ENCODE assay signal across 8 cellular contexts in the genomic region with DNA sequence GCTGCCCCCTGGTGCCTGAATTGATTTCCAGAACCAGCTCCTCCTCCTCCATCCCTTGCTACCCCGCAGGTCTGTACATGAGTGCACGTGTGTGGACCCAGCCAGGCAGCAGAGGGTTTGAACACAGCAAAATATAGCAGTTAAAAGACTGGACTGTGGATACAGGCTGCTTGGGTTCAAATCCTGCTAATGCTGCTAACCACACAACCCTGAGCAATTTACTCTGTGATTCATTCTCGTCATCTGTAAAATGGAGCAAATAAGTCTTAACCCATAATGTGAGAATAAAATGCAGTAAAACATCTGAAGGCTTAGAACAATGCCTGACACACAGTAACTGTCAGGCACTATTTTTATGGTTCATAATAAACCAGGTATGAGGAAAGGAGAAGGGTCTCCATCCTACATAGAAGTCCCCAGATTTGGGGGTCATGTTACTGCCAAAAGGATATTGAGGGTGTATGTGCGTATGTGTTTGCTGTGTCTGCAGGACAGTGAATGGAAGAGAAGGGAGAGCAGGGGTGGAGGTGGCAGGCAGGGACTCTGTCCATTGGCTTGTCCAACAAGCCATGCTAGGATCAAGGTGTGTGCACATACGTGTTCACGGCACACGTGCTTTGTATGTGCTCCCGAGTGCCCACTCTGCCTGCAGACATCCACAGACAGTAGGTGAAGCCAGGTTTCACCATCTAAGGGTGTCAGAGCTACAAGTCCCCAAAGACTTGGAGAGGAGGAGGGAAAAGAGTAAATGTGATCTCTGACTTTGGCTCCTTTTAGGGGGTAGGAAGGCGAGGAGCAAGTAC. TPM values are rescaled to one million over a fixed set of nuclear protein-coding genes. Genes with fewer than 3 reads are reported as not detected.
DNase-seq lines count a peak whose midpoint lies in the region; ATAC-seq and TF ChIP-seq lines count a peak whose summit lies in the region.

No MANE protein-coding gene starts in this region.

- in situ Hi-C loops in SK-MEL-5 (cut with HindIII; ENCODE audit: low pct_unique_long_range_greater_than_20kb, low sequenced_read_pairs): no loop called here

- peak overlapping the region; percentile 92 for H3K4me2 ChIP-seq in DOHH2 (ENCODE audit: low read length)
- H3K4me2 ChIP-seq in smooth muscle cell: peak overlapping the region; percentile 93

- H3K9me3 ChIP-seq in DOHH2 (ENCODE audit: control insufficient read depth, insufficient read depth, low read length) (no peaks in the 10 kb centered on the region), smooth muscle cell (replicated peaks; ENCODE audit: low read depth) (no peaks in the 10 kb centered on the region)

- no peaks in the 10 kb centered on the region for H3F3A ChIP-seq in DOHH2 (ENCODE audit: control insufficient read depth, insufficient read depth)
- H3F3A ChIP-seq in smooth muscle cell (ENCODE audit: low read depth): peaks cover 16% of the 10 kb centered on the region

- H3K79me2 ChIP-seq in DOHH2 (ENCODE audit: control insufficient read depth, low read length): peaks cover 43% of the 10 kb centered on the region
- peaks cover 15% of the 10 kb centered on the region for H3K79me2 ChIP-seq in smooth muscle cell (ENCODE audit: low read depth)

- peaks cover 18% of the 10 kb centered on the region; the same call in 1 of the 2 replicates for H4K20me1 ChIP-seq in DOHH2 (ENCODE audit: control insufficient read depth, insufficient read depth, low read depth, low read length)
- H4K20me1 ChIP-seq in smooth muscle cell (ENCODE audit: low read depth): peaks cover 14% of the 10 kb centered on the region

- TF ChIP-seq CTCF in DOHH2 (IDR thresholded peaks at IDR 0.05; ENCODE audit: low read depth, low read length, poor library complexity, severe bottlenecking) (peak; percentile 92), fibroblast of villous mesenchyme (IDR thresholded peaks at IDR 0.05; ENCODE audit: insufficient read depth, low read depth, low read length) (no peak), smooth muscle cell (IDR thresholded peaks at IDR 0.05; ENCODE audit: borderline replicate concordance, insufficient read depth, poor library complexity, severe bottlenecking) (peak; percentile 85)

- H2AFZ ChIP-seq in smooth muscle cell (ENCODE audit: low read depth): no peak overlapping the region

- H3K27me3 ChIP-seq in DOHH2 (ENCODE audit: control insufficient read depth, low read length) (no peaks in the 10 kb centered on the region), smooth muscle cell (ENCODE audit: low read depth) (no peaks in the 10 kb centered on the region)

- WGBS in smooth muscle cell (ENCODE audit: low lambda C conversion rate): 73% methylated on average over 9 of the region's 9 CpGs

- H3K9ac ChIP-seq in smooth muscle cell (ENCODE audit: low read depth): no peak overlapping the region

- no peaks in the 10 kb centered on the region for H3K9me2 ChIP-seq in DOHH2 (replicated peaks; ENCODE audit: control insufficient read depth, low read length)

- H3K4me3 ChIP-seq in DOHH2 (ENCODE audit: low read length) (peak overlapping the region; percentile 83), fibroblast of villous mesenchyme (ENCODE audit: low read depth, low read length) (peak overlapping the region; percentile 93), smooth muscle cell (peak overlapping the region; percentile 65)

- DNase-seq in SK-MEL-5 (ENCODE audit: low read depth, low spot score): peak; percentile 89
- DNase-seq in fibroblast of villous mesenchyme (ENCODE audit: low read depth): no peak
- no peak for DNase-seq in smooth muscle cell (lab: John Stamatoyannopoulos, UW; ENCODE audit: unreplicated experiment)
- no peak for DNase-seq in central memory CD4-positive, alpha-beta T cell
- no peak for DNase-seq in NCI-H1417 treated with DMSO at 0.1 percent for 48 hours (lab: John Stamatoyannopoulos, UW)
- no peak for DNase-seq in NCI-H748 (lab: John Stamatoyannopoulos, UW; ENCODE audit: unreplicated experiment)

- peak; percentile 52 for ATAC-seq in GM21786 (IDR thresholded peaks at IDR 0.05; ENCODE audit: unreplicated experiment)

- H3K27ac ChIP-seq in DOHH2 (ENCODE audit: low read depth, low read length) (peak overlapping the region; percentile 90; the same call in 1 of the 2 replicates), smooth muscle cell (ENCODE audit: low read depth) (peak overlapping the region; percentile 98)

- H3K4me1 ChIP-seq in DOHH2 (ENCODE audit: control insufficient read depth, low read length): peaks cover 39% of the 10 kb centered on the region
- H3K4me1 ChIP-seq in smooth muscle cell (ENCODE audit: low read depth): peaks cover 28% of the 10 kb centered on the region

- H3K36me3 ChIP-seq in DOHH2 (ENCODE audit: control insufficient read depth, low read length) (peaks cover 30% of the 10 kb centered on the region), smooth muscle cell (ENCODE audit: low read depth) (no peaks in the 10 kb centered on the region)

RNA-seq across cellular contexts. Expression of a gene that starts 1.5 kb away (rescaled TPM):
- 39.6 and 39.7 TPM in 2 replicates for total RNA-seq in SK-MEL-5 (2014; rRNA removed; shearing (Covaris generic))
- polyA plus RNA-seq in SK-MEL-5 (2015; cell fraction: cytosol; rRNA removed): 59.1 and 79.1 TPM in 2 replicates
- 236 and 242 TPM in 2 replicates for polyA plus RNA-seq in SK-MEL-5 (2015; cell fraction: nucleus; rRNA removed)
- 81.5 and 81.6 TPM in 2 replicates for total RNA-seq in fibroblast of villous mesenchyme
- 39.1 and 56.8 TPM in 2 replicates for total RNA-seq in smooth muscle cell
- 38.7 and 48.5 TPM in 2 replicates for polyA plus RNA-seq in smooth muscle cell

RNA-seq across cellular contexts. Expression of a gene that starts 15.6 kb away (rescaled TPM):
- total RNA-seq in SK-MEL-5 (2014; rRNA removed; shearing (Covaris generic)): 4.2 and 6.4 TPM in 2 replicates
- polyA plus RNA-seq in SK-MEL-5 (2015; cell fraction: cytosol; rRNA removed): 23.5 and 28.3 TPM in 2 replicates
- polyA plus RNA-seq in SK-MEL-5 (2015; cell fraction: nucleus; rRNA removed): 24.9 and 26.7 TPM in 2 replicates
- total RNA-seq in fibroblast of villous mesenchyme (228 and 277 TPM in 2 replicates), smooth muscle cell (80.3 and 95.4 TPM in 2 replicates)
- polyA plus RNA-seq in smooth muscle cell: 75.3 and 83.1 TPM in 2 replicates

RNA-seq across cellular contexts. Expression of a gene that starts 23.8 kb away (rescaled TPM):
- 74.0 and 79.0 TPM in 2 replicates for total RNA-seq in SK-MEL-5 (2014; rRNA removed; shearing (Covaris generic))
- polyA plus RNA-seq in SK-MEL-5 (2015; cell fraction: cytosol; rRNA removed): 62.1 and 63.5 TPM in 2 replicates
- 35.8 and 46.9 TPM in 2 replicates for polyA plus RNA-seq in SK-MEL-5 (2015; cell fraction: nucleus; rRNA removed)
- total RNA-seq in fibroblast of villous mesenchyme (38.0 and 39.6 TPM in 2 replicates), smooth muscle cell (57.8 and 58.3 TPM in 2 replicates)
- polyA plus RNA-seq in smooth muscle cell: 37.9 and 39.7 TPM in 2 replicates

RNA-seq across cellular contexts. Expression of a gene that starts 34.1 kb away (rescaled TPM):
- 30.5 and 30.9 TPM in 2 replicates for total RNA-seq in SK-MEL-5 (2014; rRNA removed; shearing (Covaris generic))
- polyA plus RNA-seq in SK-MEL-5 (2015; cell fraction: cytosol; rRNA removed): 23.9 and 29.8 TPM in 2 replicates
- polyA plus RNA-seq in SK-MEL-5 (2015; cell fraction: nucleus; rRNA removed): 47.4 and 57.7 TPM in 2 replicates
- 10.0 and 19.0 TPM in 2 replicates for total RNA-seq in fibroblast of villous mesenchyme
- total RNA-seq in smooth muscle cell: 8.9 and 12.6 TPM in 2 replicates
- polyA plus RNA-seq in smooth muscle cell: 3.2 and 4.0 TPM in 2 replicates

RNA-seq across cellular contexts. Expression of a gene that starts 34.7 kb away (rescaled TPM):
- total RNA-seq in SK-MEL-5 (2014; rRNA removed; shearing (Covaris generic)): not detected in 2 replicates
- polyA plus RNA-seq in SK-MEL-5 (2015; cell fraction: cytosol; rRNA removed): not detected in 2 replicates
- polyA plus RNA-seq in SK-MEL-5 (2015; cell fraction: nucleus; rRNA removed): not detected in 2 replicates
- total RNA-seq in fibroblast of villous mesenchyme (not detected in 2 replicates), smooth muscle cell (not detected in 2 replicates)
- not detected in 2 replicates for polyA plus RNA-seq in smooth muscle cell

Comparison
In these comparisons a context has a peak if more than half of its experiments do, and no peak if none do; other contexts are left out.
1. RNA of a gene that starts 15.6 kb away (total RNA-seq): 228 to 277 TPM in fibroblast of villous mesenchyme and 80.3 to 95.4 TPM in smooth muscle cell; 4.2 to 6.4 TPM in SK-MEL-5; every median in the first group is over 10 times any median in the second.
2. Peak in every context shown above with its lines, with median percentiles within 50 percentile points of each other: H3K4me3 ChIP-seq.